In genomic region chr18:35484034-35484433, GRCh38 we compare ENCODE assay signal across 17 cellular contexts. TPM values are rescaled to one million over a fixed set of nuclear protein-coding genes. Genes with fewer than 3 reads are reported as not detected.
DNase-seq lines count a peak whose midpoint lies in the region; ATAC-seq lines count a peak whose summit lies in the region.
"Had no signal": no experiment of that assay in that cellular context is flagged by ENCODE, and none has a peak within 500 bp of the region (broad histone marks: within the 10 kb centered on the region; RNA-seq: fewer than 3 reads in every experiment).

No MANE protein-coding gene starts in this region.

- intact Hi-C loops in sciatic nerve (cut with DNase I) = no loop called here

- peaks cover 8% of the 10 kb centered on the region for H3K36me3 Mint-ChIP-seq in activated naive CD4-positive, alpha-beta T cell treated with anti-CD3 and anti-CD28 coated beads, Interleukin-2, amount 50 U/mL, for 24 hours
- H3K36me3 Mint-ChIP-seq in activated naive CD4-positive, alpha-beta T cell treated with anti-CD3 and anti-CD28 coated beads, Interleukin-2, amount 10 ng/mL, durations not matched to agents 7 days and 5 days = peaks cover 8% of the 10 kb centered on the region

- CTCF ChIA-PET in activated naive CD4-positive, alpha-beta T cell treated with anti-CD3 and anti-CD28 coated beads, Interleukin-2, amount 10 ng/mL, durations not matched to agents 7 days and 5 days (lab: Charles Lee) = no interaction called here

- peak overlapping the region; percentile 59 for H3K27ac Mint-ChIP-seq in activated naive CD4-positive, alpha-beta T cell treated with anti-CD3 and anti-CD28 coated beads, Interleukin-2, amount 50 U/mL, for 24 hours
- H3K27ac Mint-ChIP-seq in activated naive CD4-positive, alpha-beta T cell treated with anti-CD3 and anti-CD28 coated beads, Interleukin-2, amount 10 ng/mL, durations not matched to agents 7 days and 5 days = no peak overlapping the region
- H3K27ac Mint-ChIP-seq in stimulated activated naive CD8-positive, alpha-beta T cell treated with anti-CD3 and anti-CD28 coated beads, Interleukin-15, amount 100 ng/mL, for 72 hours = no peak overlapping the region
- H3K27ac Mint-ChIP-seq: T-helper 1 cell treated with Interleukin-12 subunit alpha and Interleukin-12 subunit beta and Interleukin-4 antibody, amounts not matched to agents 30 μg/mL and 1 μg/mL, for 36 hours had no signal

- DNase-seq in activated naive CD4-positive, alpha-beta T cell treated with anti-CD3 and anti-CD28 coated beads, Interleukin-2, amount 10 ng/mL, durations not matched to agents 7 days and 5 days = no peak
- DNase-seq in stimulated activated naive CD8-positive, alpha-beta T cell treated with anti-CD3 and anti-CD28 coated beads, Interleukin-15, amount 100 ng/mL, for 72 hours = no peak
- DNase-seq in stimulated activated CD4-positive, alpha-beta T cell treated with anti-CD3 and anti-CD28 coated beads, Interleukin-4, amount 100 ng/mL, for 1 hour = no peak
- DNase-seq in sciatic nerve (ENCODE audit: low spot score) = no peak
- DNase-seq: activated CD4-positive, alpha-beta T cell treated with anti-CD3 and anti-CD28 coated beads for 4 hours; dermis blood vessel endothelial cell; GF-D8; heart right ventricle; MV-4-11; NCI-H2107; NCI-H82; stomach had no signal

- H3K4me1 Mint-ChIP-seq in activated naive CD4-positive, alpha-beta T cell treated with anti-CD3 and anti-CD28 coated beads, Interleukin-2, amount 50 U/mL, for 24 hours = peaks cover 37% of the 10 kb centered on the region
- H3K4me1 Mint-ChIP-seq in activated naive CD4-positive, alpha-beta T cell treated with anti-CD3 and anti-CD28 coated beads, Interleukin-2, amount 10 ng/mL, durations not matched to agents 7 days and 5 days = no peaks in the 10 kb centered on the region
- H3K4me1 Mint-ChIP-seq in stimulated activated naive CD8-positive, alpha-beta T cell treated with anti-CD3 and anti-CD28 coated beads, Interleukin-15, amount 100 ng/mL, for 72 hours = peaks cover 48% of the 10 kb centered on the region

- ATAC-seq in GM21528 (IDR thresholded peaks at IDR 0.05; ENCODE audit: low FRiP score, unreplicated experiment) (peak; percentile 59), HG03025 (IDR thresholded peaks at IDR 0.05; ENCODE audit: low FRiP score, unreplicated experiment) (peak; percentile 61), sciatic nerve (no peak), HG03571 (IDR thresholded peaks at IDR 0.05; ENCODE audit: unreplicated experiment) (no peak)
- peak; percentile 98 for ATAC-seq in stimulated activated naive CD8-positive, alpha-beta T cell treated with anti-CD3 and anti-CD28 coated beads, Interleukin-15, amount 100 ng/mL, for 72 hours
- ATAC-seq: heart right ventricle had no signal

- no peak overlapping the region for H3K4me3 Mint-ChIP-seq in activated naive CD4-positive, alpha-beta T cell treated with anti-CD3 and anti-CD28 coated beads, Interleukin-2, amount 50 U/mL, for 24 hours
- H3K4me3 Mint-ChIP-seq in activated naive CD4-positive, alpha-beta T cell treated with anti-CD3 and anti-CD28 coated beads, Interleukin-2, amount 10 ng/mL, durations not matched to agents 7 days and 5 days = no peak overlapping the region
- H3K4me3 Mint-ChIP-seq in stimulated activated naive CD8-positive, alpha-beta T cell treated with anti-CD3 and anti-CD28 coated beads, Interleukin-15, amount 100 ng/mL, for 72 hours = peak overlapping the region in 1 of 2 donors; percentile 17
- H3K4me3 Mint-ChIP-seq: T-helper 1 cell treated with Interleukin-12 subunit alpha and Interleukin-12 subunit beta and Interleukin-4 antibody, amounts not matched to agents 30 μg/mL and 1 μg/mL, for 36 hours had no signal

- H3K9me3 Mint-ChIP-seq in activated naive CD4-positive, alpha-beta T cell treated with anti-CD3 and anti-CD28 coated beads, Interleukin-2, amount 50 U/mL, for 24 hours = no peaks in the 10 kb centered on the region
- H3K9me3 Mint-ChIP-seq in activated naive CD4-positive, alpha-beta T cell treated with anti-CD3 and anti-CD28 coated beads, Interleukin-2, amount 10 ng/mL, durations not matched to agents 7 days and 5 days = no peaks in the 10 kb centered on the region
- H3K9me3 Mint-ChIP-seq in stimulated activated naive CD8-positive, alpha-beta T cell treated with anti-CD3 and anti-CD28 coated beads, Interleukin-15, amount 100 ng/mL, for 72 hours = peaks cover 0 to 6% of the 10 kb centered on the region in 2 donors
- H3K9me3 Mint-ChIP-seq: T-helper 1 cell treated with Interleukin-12 subunit alpha and Interleukin-12 subunit beta and Interleukin-4 antibody, amounts not matched to agents 30 μg/mL and 1 μg/mL, for 36 hours had no signal

- no peaks in the 10 kb centered on the region for H3K27me3 Mint-ChIP-seq in activated naive CD4-positive, alpha-beta T cell treated with anti-CD3 and anti-CD28 coated beads, Interleukin-2, amount 50 U/mL, for 24 hours
- H3K27me3 Mint-ChIP-seq in activated naive CD4-positive, alpha-beta T cell treated with anti-CD3 and anti-CD28 coated beads, Interleukin-2, amount 10 ng/mL, durations not matched to agents 7 days and 5 days = no peaks in the 10 kb centered on the region
- no peaks in the 10 kb centered on the region for H3K27me3 Mint-ChIP-seq in stimulated activated naive CD8-positive, alpha-beta T cell treated with anti-CD3 and anti-CD28 coated beads, Interleukin-15, amount 100 ng/mL, for 72 hours

RNA-seq across cellular contexts. Expression of gene INO80C, which starts 13.7 kb away (rescaled TPM):
- 27.5 TPM for total RNA-seq in sciatic nerve

Comparison
In these comparisons a context has a peak if more than half of its experiments do, and no peak if none do; other contexts are left out.
1. ATAC-seq: peak in GM21528 (single experiment), HG03025 (single experiment) and stimulated activated naive CD8-positive, alpha-beta T cell treated with anti-CD3 and anti-CD28 coated beads, Interleukin-15, amount 100 ng/mL, for 72 hours (single experiment); none in sciatic nerve (single experiment) and HG03571 (single experiment).